Comparison of ENCODE assay signal across 8 cellular contexts in the genomic region with DNA sequence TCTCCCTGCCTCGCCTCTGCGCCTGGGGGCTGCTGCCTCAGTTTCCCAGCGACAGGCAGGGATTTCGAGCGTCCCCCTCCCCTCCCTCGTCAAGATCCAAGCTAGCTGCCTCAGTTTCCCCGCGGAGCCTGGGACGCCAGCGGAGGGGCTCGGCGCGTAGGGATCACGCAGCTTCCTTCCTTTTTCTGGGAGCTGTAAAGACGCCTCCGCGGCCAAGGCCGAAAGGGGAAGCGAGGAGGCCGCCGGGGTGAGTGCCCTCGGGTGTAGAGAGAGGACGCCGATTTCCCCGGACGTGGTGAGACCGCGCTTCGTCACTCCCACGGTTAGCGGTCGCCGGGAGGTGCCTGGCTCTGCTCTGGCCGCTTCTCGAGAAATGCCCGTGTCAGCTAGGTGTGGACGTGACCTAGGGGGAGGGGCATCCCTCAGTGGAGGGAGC. TPM values are rescaled to one million over a fixed set of nuclear protein-coding genes. Genes with fewer than 3 reads are reported as not detected.
DNase-seq lines count a peak whose midpoint lies in the region; ATAC-seq and TF ChIP-seq lines count a peak whose summit lies in the region.

No MANE protein-coding gene starts in this region.

- peak overlapping the region; percentile 62 for H3K9ac ChIP-seq in Karpas-422 (ENCODE audit: low read length)

- no peaks in the 10 kb centered on the region for H3K9me3 Mint-ChIP-seq in activated CD4-positive, alpha-beta memory T cell treated with anti-CD3 and anti-CD28 coated beads, Interleukin-2, amount 10 ng/mL, durations not matched to agents 7 days and 5 days
- H3K9me3 Mint-ChIP-seq in endothelial cell (ENCODE audit: unreplicated experiment) (no peaks in the 10 kb centered on the region), naive B cell (no peaks in the 10 kb centered on the region)

- peaks cover 23% of the 10 kb centered on the region for H3K4me1 ChIP-seq in Karpas-422 (ENCODE audit: low read length)
- peaks cover 13% of the 10 kb centered on the region for H3K4me1 ChIP-seq in testis

- peak overlapping the region; percentile 91; the same call in 1 of the 2 replicates for H2AFZ ChIP-seq in Karpas-422 (ENCODE audit: low read length)

- H3K4me3 ChIP-seq in Karpas-422 (ENCODE audit: low read length), result peak overlapping the region; percentile 57
- peak overlapping the region; percentile 49 to 60 for H3K4me3 ChIP-seq in testis

- peak overlapping the region; percentile 73 for H3K4me2 ChIP-seq in Karpas-422 (ENCODE audit: low read depth, low read length, poor library complexity, severe bottlenecking)

- H3K4me1 Mint-ChIP-seq in activated CD4-positive, alpha-beta memory T cell treated with anti-CD3 and anti-CD28 coated beads, Interleukin-2, amount 10 ng/mL, durations not matched to agents 7 days and 5 days, result peaks cover 50% of the 10 kb centered on the region
- H3K4me1 Mint-ChIP-seq in endothelial cell (ENCODE audit: unreplicated experiment) (peaks cover 14% of the 10 kb centered on the region), naive B cell (peaks cover 23 to 38% (median 36%) of the 10 kb centered on the region in 3 donors)

- no peak overlapping the region for H3K27ac ChIP-seq in Karpas-422 (ENCODE audit: low read length)
- H3K27ac ChIP-seq in testis, result peak overlapping the region; percentile 76 to 77

- H3K79me2 ChIP-seq in Karpas-422 (ENCODE audit: low read length), result no peaks in the 10 kb centered on the region

- intact Hi-C loops in testis (cut with DNase I; ENCODE audit: low total_unique reads), result loop anchor here (5.0 kb wide), 1 partner anchor 47 kb away; a partner anchor contains a TSS

- peaks cover 1% of the 10 kb centered on the region for H3K27me3 Mint-ChIP-seq in activated CD4-positive, alpha-beta memory T cell treated with anti-CD3 and anti-CD28 coated beads, Interleukin-2, amount 10 ng/mL, durations not matched to agents 7 days and 5 days
- H3K27me3 Mint-ChIP-seq in endothelial cell (ENCODE audit: unreplicated experiment), result peaks cover 17% of the 10 kb centered on the region
- H3K27me3 Mint-ChIP-seq in naive B cell, result no peaks in the 10 kb centered on the region

- TF ChIP-seq CTCF in endothelial cell (IDR thresholded peaks at IDR 0.05; ENCODE audit: unreplicated experiment), result no peak
- TF ChIP-seq CTCF in testis (IDR thresholded peaks at IDR 0.05), result no peak

- H3K36me3 ChIP-seq in Karpas-422 (ENCODE audit: insufficient read depth, low read length) (no peaks in the 10 kb centered on the region), testis (ENCODE audit: low read depth, missing control alignments) (no peaks in the 10 kb centered on the region)

- H3K4me3 Mint-ChIP-seq in activated CD4-positive, alpha-beta memory T cell treated with anti-CD3 and anti-CD28 coated beads, Interleukin-2, amount 10 ng/mL, durations not matched to agents 7 days and 5 days, result peak overlapping the region; percentile 83
- H3K4me3 Mint-ChIP-seq in endothelial cell (ENCODE audit: unreplicated experiment), result no peak overlapping the region
- peak overlapping the region; percentile 84 to 96 (median 90) for H3K4me3 Mint-ChIP-seq in naive B cell

- 0% methylated on average over 3 to 34 of the region's 37 CpGs for WGBS in testis, 2 donors

- no peaks in the 10 kb centered on the region for H3K9me3 ChIP-seq in Karpas-422 (ENCODE audit: low read length)
- H3K9me3 ChIP-seq in testis, result no peaks in the 10 kb centered on the region

- POLR2A ChIA-PET in activated CD4-positive, alpha-beta memory T cell treated with anti-CD3 and anti-CD28 coated beads, Interleukin-2, amount 10 ng/mL, durations not matched to agents 7 days and 5 days (lab: Charles Lee), result interaction anchor here (0.7 to 4.3 kb wide), 36 partner anchors 9 to 298 kb away, joined by 3 to 105 read pairs (median 8); a partner anchor contains a TSS

- peaks cover 16% of the 10 kb centered on the region for H3K36me3 Mint-ChIP-seq in activated CD4-positive, alpha-beta memory T cell treated with anti-CD3 and anti-CD28 coated beads, Interleukin-2, amount 10 ng/mL, durations not matched to agents 7 days and 5 days (ENCODE audit: low read depth)
- H3K36me3 Mint-ChIP-seq in endothelial cell (ENCODE audit: low read depth, unreplicated experiment) (no peaks in the 10 kb centered on the region), naive B cell (peaks cover 0 to 5% of the 10 kb centered on the region in 2 donors)

- no peaks in the 10 kb centered on the region for H3K9me2 ChIP-seq in Karpas-422 (replicated peaks; ENCODE audit: insufficient read depth, low read length)

- H4K20me1 ChIP-seq in Karpas-422 (ENCODE audit: insufficient read depth, low read depth, low read length), result no peaks in the 10 kb centered on the region

- TF ChIP-seq POLR2A in testis (IDR thresholded peaks at IDR 0.05), result no peak

- H3K27me3 ChIP-seq in Karpas-422 (ENCODE audit: low read length) (no peaks in the 10 kb centered on the region), testis (no peaks in the 10 kb centered on the region)

- DNase-seq in NCI-H146 (lab: John Stamatoyannopoulos, UW) (peak; percentile 19), NCI-H146 treated with DMSO at 0.1 percent for 48 hours (lab: John Stamatoyannopoulos, UW; ENCODE audit: unreplicated experiment) (no peak), Karpas-422 (peak; percentile 36), endothelial cell (ENCODE audit: low spot score) (no peak), naive B cell (peak; percentile 92), testis (peak; percentile 52)
- peak; percentile 90 for DNase-seq in activated CD4-positive, alpha-beta memory T cell treated with anti-CD3 and anti-CD28 coated beads, Interleukin-2, amount 10 ng/mL, durations not matched to agents 7 days and 5 days

- ATAC-seq in naive B cell (ENCODE audit: low read depth in 2 of 2) (peak; percentile 59 to 66), HG03045 (IDR thresholded peaks at IDR 0.05; ENCODE audit: unreplicated experiment) (no peak)

- CTCF ChIA-PET in activated CD4-positive, alpha-beta memory T cell treated with anti-CD3 and anti-CD28 coated beads, Interleukin-2, amount 10 ng/mL, durations not matched to agents 7 days and 5 days (lab: Charles Lee), result interaction anchor here (0.6 to 10.1 kb wide), 28 partner anchors 10 to 338 kb away, joined by 3 to 238 read pairs (median 6); a partner anchor contains a TSS

- H3K27ac Mint-ChIP-seq in activated CD4-positive, alpha-beta memory T cell treated with anti-CD3 and anti-CD28 coated beads, Interleukin-2, amount 10 ng/mL, durations not matched to agents 7 days and 5 days, result peak overlapping the region; percentile 93
- peak overlapping the region; percentile 84 for H3K27ac Mint-ChIP-seq in endothelial cell (ENCODE audit: unreplicated experiment)
- peak overlapping the region; percentile 97 to 100 (median 99) for H3K27ac Mint-ChIP-seq in naive B cell

RNA-seq across cellular contexts. Expression of a gene that starts 0.7 kb away (rescaled TPM):
- 1.8 and 5.1 TPM in 2 replicates for total RNA-seq in Karpas-422 (2014; rRNA removed; shearing (Covaris generic); ENCODE audit: low replicate concordance)
- total RNA-seq in activated CD4-positive, alpha-beta memory T cell treated with anti-CD3 and anti-CD28 coated beads, Interleukin-2, amount 10 ng/mL, durations not matched to agents 7 days and 5 days, result 10 to 100 TPM; 23.8 to 24.3 TPM
- 7.2 TPM for total RNA-seq in endothelial cell (ENCODE audit: unreplicated experiment)
- polyA plus RNA-seq in naive B cell (ENCODE audit: low read depth in 6 of 6), result 1 to 10 TPM in 5 of 6 donors, not detected in 1; 2.5 to 4.9 (median 3.8) TPM
- 10 to 100 TPM; 10.1 to 18.0 TPM for total RNA-seq in testis
- 14.3 TPM for polyA plus RNA-seq in testis (ENCODE audit: insufficient read depth, low read depth, low replicate concordance)

RNA-seq across cellular contexts. Expression of a gene that starts 16.6 kb away (rescaled TPM):
- total RNA-seq in Karpas-422 (2014; rRNA removed; shearing (Covaris generic); ENCODE audit: low replicate concordance), result not detected in 2 replicates
- total RNA-seq in activated CD4-positive, alpha-beta memory T cell treated with anti-CD3 and anti-CD28 coated beads, Interleukin-2, amount 10 ng/mL, durations not matched to agents 7 days and 5 days, result 1 to 10 TPM; 1.5 to 2.0 TPM
- total RNA-seq in endothelial cell (ENCODE audit: unreplicated experiment) (0.36 TPM), testis (under 1 TPM; 0.25 to 0.47 TPM)
- polyA plus RNA-seq in naive B cell (ENCODE audit: low read depth in 6 of 6) (not detected), testis (ENCODE audit: insufficient read depth, low read depth, low replicate concordance) (0.28 TPM)

RNA-seq across cellular contexts. Expression of a gene that starts 18.2 kb away (rescaled TPM):
- 78.6 and 136 TPM in 2 replicates for total RNA-seq in Karpas-422 (2014; rRNA removed; shearing (Covaris generic); ENCODE audit: low replicate concordance)
- 10 to 100 TPM; 55.4 to 58.6 TPM for total RNA-seq in activated CD4-positive, alpha-beta memory T cell treated with anti-CD3 and anti-CD28 coated beads, Interleukin-2, amount 10 ng/mL, durations not matched to agents 7 days and 5 days
- total RNA-seq in endothelial cell (ENCODE audit: unreplicated experiment) (51.3 TPM), testis (10 to 100 TPM; 63.5 to 91.8 TPM)
- polyA plus RNA-seq in naive B cell (ENCODE audit: low read depth in 6 of 6) (10 to 100 TPM; 23.7 to 34.3 (median 27.4) TPM), testis (ENCODE audit: insufficient read depth, low read depth, low replicate concordance) (53.3 TPM)

RNA-seq across cellular contexts. Expression of a gene that starts 19.6 kb away (rescaled TPM):
- 4.5 and 9.1 TPM in 2 replicates for total RNA-seq in Karpas-422 (2014; rRNA removed; shearing (Covaris generic); ENCODE audit: low replicate concordance)
- 1 to 10 TPM in 1 of 2 experiments, under 1 TPM in 1; 0.53 to 1.1 TPM for total RNA-seq in activated CD4-positive, alpha-beta memory T cell treated with anti-CD3 and anti-CD28 coated beads, Interleukin-2, amount 10 ng/mL, durations not matched to agents 7 days and 5 days
- total RNA-seq in endothelial cell (ENCODE audit: unreplicated experiment) (not detected), testis (1 to 10 TPM; 4.3 to 7.6 TPM)
- polyA plus RNA-seq in naive B cell (ENCODE audit: low read depth in 6 of 6) (not detected), testis (ENCODE audit: insufficient read depth, low read depth, low replicate concordance) (5.4 TPM)

RNA-seq across cellular contexts. Expression of a gene that starts 39.1 kb away (rescaled TPM):
- total RNA-seq in Karpas-422 (2014; rRNA removed; shearing (Covaris generic); ENCODE audit: low replicate concordance), result 65.1 and 67.6 TPM in 2 replicates
- total RNA-seq in activated CD4-positive, alpha-beta memory T cell treated with anti-CD3 and anti-CD28 coated beads, Interleukin-2, amount 10 ng/mL, durations not matched to agents 7 days and 5 days, result 10 to 100 TPM in 1 of 2 experiments, 1 to 10 TPM in 1; 9.5 to 10.6 TPM
- total RNA-seq in endothelial cell (ENCODE audit: unreplicated experiment), result 9.3 TPM
- polyA plus RNA-seq in naive B cell (ENCODE audit: low read depth in 6 of 6), result under 1 TPM in 4 of 6 donors, not detected in 2; 0.06 to 0.21 (median 0.16) TPM
- 10 to 100 TPM in 1 of 2 donors, 1 to 10 TPM in 1; 8.7 to 13.7 TPM for total RNA-seq in testis
- 11.9 TPM for polyA plus RNA-seq in testis (ENCODE audit: insufficient read depth, low read depth, low replicate concordance)

Comparison
In these comparisons a context has a peak if more than half of its experiments do, and no peak if none do; other contexts are left out.
1. DNase-seq: peak in NCI-H146 (single experiment), Karpas-422 (single experiment), activated CD4-positive, alpha-beta memory T cell treated with anti-CD3 and anti-CD28 coated beads, Interleukin-2, amount 10 ng/mL, durations not matched to agents 7 days and 5 days (single experiment), naive B cell (single experiment) and testis (single experiment); none in NCI-H146 treated with DMSO at 0.1 percent for 48 hours (single experiment) and endothelial cell (single experiment).
2. Peak in every context shown above with its lines, with median percentiles within 50 percentile points of each other: H3K27ac Mint-ChIP-seq.